Comparison of ENCODE assay signal across 7 cellular contexts in genomic region chr9:33660771-33661170, GRCh38.
"Had no signal": no experiment of that assay in that cellular context is flagged by ENCODE, and none has a peak within 500 bp of the region (broad histone marks: within the 10 kb centered on the region; RNA-seq: fewer than 3 reads in every experiment).

No MANE protein-coding gene starts in this region.

- H3K4me3 ChIP-seq: GM23338 had no signal

- H3K4me3 Mint-ChIP-seq: GM23338, H9, IgD-negative memory B cell had no signal

- H3K4me1 Mint-ChIP-seq: GM23338, H9, IgD-negative memory B cell had no signal

- ATAC-seq: GM23338 had no signal

- H2AFZ ChIP-seq: GM23338 had no signal

- H3K9me3 Mint-ChIP-seq: GM23338, H9, IgD-negative memory B cell had no signal

- FAIRE-seq: H1, H54 had no signal

- DNase-seq: H9, KG1 had no signal

- H3K27me3 Mint-ChIP-seq: IgD-negative memory B cell had no signal

- H3K36me3 Mint-ChIP-seq: IgD-negative memory B cell had no signal

- H3K27ac ChIP-seq: HL-60 had no signal

- H3K27ac Mint-ChIP-seq: GM23338, H9, IgD-negative memory B cell had no signal

- H3K4me2 ChIP-seq: GM23338 had no signal
